Comparison of ENCODE assay signal across 22 cellular contexts in genomic region chr16:78562650-78563049, GRCh38.
"Had no signal": no experiment of that assay in that cellular context is flagged by ENCODE, and none has a peak within 500 bp of the region (broad histone marks: within the 10 kb centered on the region; RNA-seq: fewer than 3 reads in every experiment).

No MANE protein-coding gene starts in this region.

- H3K9me3 Mint-ChIP-seq: activated CD4-positive, alpha-beta memory T cell treated with anti-CD3 and anti-CD28 coated beads, Interleukin-2, amount 10 ng/mL, durations not matched to agents 7 days and 5 days; activated T-helper 17 cell treated with anti-CD3 and anti-CD28 coated beads, Interleukin-2, amount 50 U/mL, for 72 hours had no signal

- H3K27ac Mint-ChIP-seq: activated B cell treated with CpG ODN at 0.5 μM for 24 hours; activated CD4-positive, alpha-beta memory T cell treated with anti-CD3 and anti-CD28 coated beads, Interleukin-2, amount 10 ng/mL, durations not matched to agents 7 days and 5 days; activated naive CD4-positive, alpha-beta T cell treated with anti-CD3 and anti-CD28 coated beads for 36 hours; activated naive CD8-positive, alpha-beta T cell treated with anti-CD3 and anti-CD28 coated beads for 36 hours; activated T-helper 17 cell treated with anti-CD3 and anti-CD28 coated beads, Interleukin-2, amount 50 U/mL, for 72 hours; T-helper 17 cell had no signal

- H3K27me3 Mint-ChIP-seq: activated B cell treated with CpG ODN at 0.5 μM for 24 hours; activated CD4-positive, alpha-beta memory T cell treated with anti-CD3 and anti-CD28 coated beads, Interleukin-2, amount 10 ng/mL, durations not matched to agents 7 days and 5 days; activated naive CD8-positive, alpha-beta T cell treated with anti-CD3 and anti-CD28 coated beads for 36 hours; activated T-helper 17 cell treated with anti-CD3 and anti-CD28 coated beads, Interleukin-2, amount 50 U/mL, for 72 hours; T-helper 17 cell had no signal

- H3K4me3 Mint-ChIP-seq: activated B cell treated with CpG ODN at 0.5 μM for 24 hours; activated CD4-positive, alpha-beta memory T cell treated with anti-CD3 and anti-CD28 coated beads, Interleukin-2, amount 10 ng/mL, durations not matched to agents 7 days and 5 days; activated naive CD4-positive, alpha-beta T cell treated with anti-CD3 and anti-CD28 coated beads for 36 hours; activated naive CD8-positive, alpha-beta T cell treated with anti-CD3 and anti-CD28 coated beads for 36 hours; activated T-helper 17 cell treated with anti-CD3 and anti-CD28 coated beads, Interleukin-2, amount 50 U/mL, for 72 hours; T-helper 17 cell had no signal

- DNase-seq: activated B cell treated with CpG ODN at 0.5 μM for 24 hours; activated CD4-positive, alpha-beta memory T cell treated with anti-CD3 and anti-CD28 coated beads, Interleukin-2, amount 10 ng/mL, durations not matched to agents 7 days and 5 days; activated CD4-positive, alpha-beta T cell treated with anti-CD3 and anti-CD28 coated beads, Interleukin-2, amount 50 U/mL, for 1 hour; activated gamma-delta T cell; activated naive CD4-positive, alpha-beta T cell treated with anti-CD3 and anti-CD28 coated beads for 36 hours; activated naive CD8-positive, alpha-beta T cell treated with anti-CD3 and anti-CD28 coated beads for 36 hours; activated T-cell treated with anti-CD3 and anti-CD28 coated beads for 4 hours; activated T-cell treated with anti-CD3 and anti-CD28 coated beads, Interleukin-2, amount 50 U/mL, for 48 hours; cerebellar nuclear complex; Karpas-422; MM.1S; NCI-H1105; NCI-H1436; NCI-H1930; NCI-H2107; NCI-H526 treated with DMSO at 0.1 percent for 48 hours; PC-3; SIG-M5; T-helper 17 cell; T1000 had no signal

- ATAC-seq: activated T-helper 17 cell treated with anti-CD3 and anti-CD28 coated beads, Interleukin-2, amount 50 U/mL, for 72 hours; K562; PC-3; T-helper 17 cell had no signal
